1 cellular context compared by ENCODE assay signal in genomic region chr6:70669133-70669532, GRCh38.
TF ChIP-seq lines count a peak whose summit lies in the region.

No MANE protein-coding gene starts in this region.

TF ChIP-seq in IMR-90, 13 proteins besides CTCF, POLR2A, EP300 and RAD21 (continued from another document):
- TF ChIP-seq MXI1 (IDR thresholded peaks at IDR 0.05; ENCODE audit: borderline replicate concordance, low read depth, low read length) (no peak), MAZ (IDR thresholded peaks at IDR 0.05; ENCODE audit: borderline replicate concordance, low read depth, low read length) (no peak), RCOR1 (IDR thresholded peaks at IDR 0.05; ENCODE audit: insufficient replicate concordance, low read length) (no peak), NFE2L2 (IDR thresholded peaks at IDR 0.05; ENCODE audit: low read depth, low read length) (no peak), USF2 (IDR thresholded peaks at IDR 0.05; ENCODE audit: low read depth, low read length) (no peak)
